1 cellular context compared by ENCODE assay signal in genomic region chr3:15045667-15046066, GRCh38.
TF ChIP-seq lines count a peak whose summit lies in the region.

No MANE protein-coding gene starts in this region.

TF ChIP-seq in HEK293, 187 proteins besides CTCF, POLR2A, EP300 and RAD21:
- TF ChIP-seq ZNF664 (tag by site-specific recombination; IDR thresholded peaks at IDR 0.05) (peak; percentile 85), ZNF121 (tag by site-specific recombination; IDR thresholded peaks at IDR 0.05) (no peak)
